10 cellular contexts compared by ENCODE assay signal in genomic region chr11:64224151-64224890, GRCh38. TPM values are rescaled to one million over a fixed set of nuclear protein-coding genes. Genes with fewer than 3 reads are reported as not detected.
DNase-seq lines count a peak whose midpoint lies in the region; ATAC-seq and TF ChIP-seq lines count a peak whose summit lies in the region.
"Had no signal": no experiment of that assay in that cellular context is flagged by ENCODE, and none has a peak within 500 bp of the region (broad histone marks: within the 10 kb centered on the region; RNA-seq: fewer than 3 reads in every experiment).

No MANE protein-coding gene starts in this region.

- no peaks in the 10 kb centered on the region for H3K27me3 Mint-ChIP-seq in activated CD4-positive, alpha-beta T cell treated with anti-CD3 and anti-CD28 coated beads for 36 hours
- peaks cover 5% of the 10 kb centered on the region for H3K27me3 Mint-ChIP-seq in endothelial cell (ENCODE audit: unreplicated experiment)

- ATAC-seq in activated CD4-positive, alpha-beta T cell treated with anti-CD3 and anti-CD28 coated beads for 36 hours, result no peak
- ATAC-seq in RWPE2 (ENCODE audit: low read depth) (peak; percentile 53), upper lobe of right lung (no peak), GM19397 (IDR thresholded peaks at IDR 0.05; ENCODE audit: unreplicated experiment) (no peak)

- H3K4me2 ChIP-seq in skeletal muscle satellite cell (ENCODE audit: low read length), result peak overlapping the region; percentile 97

- CTCF ChIA-PET in activated CD4-positive, alpha-beta T cell treated with anti-CD3 and anti-CD28 coated beads for 36 hours (lab: Charles Lee), result interaction anchor here (0.5 to 1.5 kb wide), 8 partner anchors 8 to 600 kb away, joined by 3 to 6 read pairs (median 4); partner anchors contain the start of genes FERMT3, FKBP2, PRDX5 and TRMT112

- H3K4me3 Mint-ChIP-seq in activated CD4-positive, alpha-beta T cell treated with anti-CD3 and anti-CD28 coated beads for 36 hours, result peak overlapping the region; percentile 87
- peak overlapping the region; percentile 88 for H3K4me3 Mint-ChIP-seq in endothelial cell (ENCODE audit: unreplicated experiment)

- intact Hi-C loops in activated CD4-positive, alpha-beta T cell treated with anti-CD3 and anti-CD28 coated beads for 36 hours (cut with DNase I, micrococcal nuclease), result no loop called here
- intact Hi-C loops in upper lobe of right lung (cut with DNase I), result no loop called here

- no peak overlapping the region for H3K9ac ChIP-seq in skeletal muscle satellite cell (ENCODE audit: low read depth, low read length)
- H3K9ac ChIP-seq: parathyroid adenoma had no signal

- H3K9me3 ChIP-seq in RWPE2 (ENCODE audit: severe bottlenecking) (no peaks in the 10 kb centered on the region), skeletal muscle satellite cell (replicated peaks; ENCODE audit: low read length) (no peaks in the 10 kb centered on the region), upper lobe of right lung (no peaks in the 10 kb centered on the region)

- peaks cover 14% of the 10 kb centered on the region for H3K36me3 Mint-ChIP-seq in activated CD4-positive, alpha-beta T cell treated with anti-CD3 and anti-CD28 coated beads for 36 hours (ENCODE audit: low read depth)
- H3K36me3 Mint-ChIP-seq in endothelial cell (ENCODE audit: low read depth, unreplicated experiment), result no peaks in the 10 kb centered on the region

- TF ChIP-seq CTCF in RWPE2 (IDR thresholded peaks at IDR 0.05; ENCODE audit: poor library complexity, severe bottlenecking) (no peak), endothelial cell (IDR thresholded peaks at IDR 0.05; ENCODE audit: unreplicated experiment) (no peak), upper lobe of right lung (IDR thresholded peaks at IDR 0.05) (no peak)

- POLR2A ChIA-PET in activated CD4-positive, alpha-beta T cell treated with anti-CD3 and anti-CD28 coated beads for 36 hours (lab: Charles Lee), result interaction anchor here (4.4 kb wide), 1 partner anchor 18 kb away, joined by 28 read pairs; the partner anchor contains the start of gene FERMT3

- H3K27ac ChIP-seq in RWPE2 (ENCODE audit: poor library complexity, severe bottlenecking), result peak overlapping the region; percentile 38
- H3K27ac ChIP-seq in upper lobe of right lung, result no peak overlapping the region
- H3K27ac ChIP-seq: parathyroid adenoma had no signal

- no peaks in the 10 kb centered on the region for H3K36me3 ChIP-seq in RWPE2 (ENCODE audit: low read depth)
- peaks cover 35% of the 10 kb centered on the region for H3K36me3 ChIP-seq in skeletal muscle satellite cell (ENCODE audit: insufficient read depth, low read length)
- peaks cover 39% of the 10 kb centered on the region for H3K36me3 ChIP-seq in upper lobe of right lung

- peaks cover 25% of the 10 kb centered on the region for H3K4me1 Mint-ChIP-seq in activated CD4-positive, alpha-beta T cell treated with anti-CD3 and anti-CD28 coated beads for 36 hours
- peaks cover 3% of the 10 kb centered on the region for H3K4me1 Mint-ChIP-seq in endothelial cell (ENCODE audit: unreplicated experiment)

- H3K9me3 Mint-ChIP-seq in activated CD4-positive, alpha-beta T cell treated with anti-CD3 and anti-CD28 coated beads for 36 hours (ENCODE audit: low read depth), result no peaks in the 10 kb centered on the region
- H3K9me3 Mint-ChIP-seq in endothelial cell (ENCODE audit: unreplicated experiment), result no peaks in the 10 kb centered on the region

- H3K4me1 ChIP-seq in RWPE2 (ENCODE audit: insufficient read depth, poor library complexity, severe bottlenecking) (peaks cover 8% of the 10 kb centered on the region), skeletal muscle satellite cell (ENCODE audit: control insufficient read depth, insufficient read depth, low read length) (peaks cover 30% of the 10 kb centered on the region), upper lobe of right lung (peaks cover 27% of the 10 kb centered on the region)

- H3K27ac Mint-ChIP-seq in activated CD4-positive, alpha-beta T cell treated with anti-CD3 and anti-CD28 coated beads for 36 hours, result no peak overlapping the region
- H3K27ac Mint-ChIP-seq in endothelial cell (ENCODE audit: unreplicated experiment), result no peak overlapping the region

- H3K4me3 ChIP-seq in RWPE2 (ENCODE audit: severe bottlenecking) (no peak overlapping the region), skeletal muscle satellite cell (ENCODE audit: low read length) (no peak overlapping the region), upper lobe of right lung (no peak overlapping the region)

- DNase-seq in activated CD4-positive, alpha-beta T cell treated with anti-CD3 and anti-CD28 coated beads for 36 hours, result no peak
- DNase-seq in activated CD4-positive, alpha-beta T cell treated with anti-CD3 and anti-CD28 coated beads, Interleukin-2, amount 50 U/mL, for 48 hours, result no peak
- DNase-seq in RWPE2 (ENCODE audit: low spot score) (peak; percentile 75), endothelial cell (ENCODE audit: low spot score) (no peak), upper lobe of right lung (no peak), DMS53 (lab: John Stamatoyannopoulos, UW) (no peak)
- DNase-seq: ACHN had no signal

- no peaks in the 10 kb centered on the region for H3K27me3 ChIP-seq in RWPE2 (ENCODE audit: insufficient read depth, poor library complexity, severe bottlenecking)
- no peaks in the 10 kb centered on the region for H3K27me3 ChIP-seq in skeletal muscle satellite cell (ENCODE audit: control insufficient read depth, insufficient read depth, low read length)
- no peaks in the 10 kb centered on the region for H3K27me3 ChIP-seq in upper lobe of right lung

RNA-seq across cellular contexts. Expression of gene TRPT1, which starts 1.7 kb away (rescaled TPM):
- total RNA-seq in activated CD4-positive, alpha-beta T cell treated with anti-CD3 and anti-CD28 coated beads for 36 hours, result 10 to 100 TPM; 23.9 to 27.1 TPM
- total RNA-seq in endothelial cell (ENCODE audit: unreplicated experiment) (23.2 TPM), upper lobe of right lung (22.4 TPM)
- total RNA-seq in skeletal muscle satellite cell (2012; rRNA removed), result 27.1 and 29.9 TPM in 2 replicates

RNA-seq across cellular contexts. Expression of gene NUDT22, which starts 1.8 kb away (rescaled TPM):
- 10 to 100 TPM; 61.8 to 74.1 TPM for total RNA-seq in activated CD4-positive, alpha-beta T cell treated with anti-CD3 and anti-CD28 coated beads for 36 hours
- total RNA-seq in endothelial cell (ENCODE audit: unreplicated experiment), result 21.2 TPM
- 71.0 and 82.1 TPM in 2 replicates for total RNA-seq in skeletal muscle satellite cell (2012; rRNA removed)
- 47.8 TPM for total RNA-seq in upper lobe of right lung

RNA-seq across cellular contexts. Expression of gene DNAJC4, which starts 6.0 kb away (rescaled TPM):
- total RNA-seq in activated CD4-positive, alpha-beta T cell treated with anti-CD3 and anti-CD28 coated beads for 36 hours, result 10 to 100 TPM; 21.9 to 23.1 TPM
- total RNA-seq in endothelial cell (ENCODE audit: unreplicated experiment) (38.0 TPM), upper lobe of right lung (36.4 TPM)
- 7.9 and 9.4 TPM in 2 replicates for total RNA-seq in skeletal muscle satellite cell (2012; rRNA removed)

RNA-seq across cellular contexts. Expression of gene VEGFB, which starts 10.1 kb away (rescaled TPM):
- total RNA-seq in activated CD4-positive, alpha-beta T cell treated with anti-CD3 and anti-CD28 coated beads for 36 hours, result 10 to 100 TPM; 80.0 to 80.3 TPM
- total RNA-seq in endothelial cell (ENCODE audit: unreplicated experiment) (11.5 TPM), upper lobe of right lung (172 TPM)
- total RNA-seq in skeletal muscle satellite cell (2012; rRNA removed), result 20.3 and 30.1 TPM in 2 replicates

RNA-seq across cellular contexts. Expression of gene FKBP2, which starts 16.6 kb away (rescaled TPM):
- 10 to 100 TPM; 19.9 to 21.3 TPM for total RNA-seq in activated CD4-positive, alpha-beta T cell treated with anti-CD3 and anti-CD28 coated beads for 36 hours
- 35.3 TPM for total RNA-seq in endothelial cell (ENCODE audit: unreplicated experiment)
- 31.0 and 47.1 TPM in 2 replicates for total RNA-seq in skeletal muscle satellite cell (2012; rRNA removed)
- 53.9 TPM for total RNA-seq in upper lobe of right lung
